In genomic region chr1:172252296-172252695, GRCh38 we compare ENCODE assay signal across 30 cellular contexts.
"Had no signal": no experiment of that assay in that cellular context is flagged by ENCODE, and none has a peak within 500 bp of the region (broad histone marks: within the 10 kb centered on the region; RNA-seq: fewer than 3 reads in every experiment).

No MANE protein-coding gene starts in this region.

- H3K36me3 ChIP-seq: adrenal gland had no signal

- H3K27me3 Mint-ChIP-seq: activated CD4-positive, alpha-beta memory T cell treated with anti-CD3 and anti-CD28 coated beads for 36 hours; activated CD4-positive, alpha-beta T cell treated with anti-CD3 and anti-CD28 coated beads for 36 hours had no signal

- ATAC-seq: activated CD4-positive, alpha-beta T cell treated with anti-CD3 and anti-CD28 coated beads for 36 hours; activated CD4-positive, CD25-positive, alpha-beta regulatory T cell treated with anti-CD3 and anti-CD28 coated beads, Interleukin-2, amount 50 U/mL, for 24 hours; activated naive CD4-positive, alpha-beta T cell treated with anti-CD3 and anti-CD28 coated beads, Interleukin-2, amount 50 U/mL, for 72 hours; activated T-cell treated with anti-CD3 and anti-CD28 coated beads, Interleukin-2, amount 50 U/mL, for 4 hours; body of pancreas; WTC11 had no signal

- H3K4me3 ChIP-seq: adrenal gland, body of pancreas, PC-9 had no signal

- H3K4me3 Mint-ChIP-seq: activated CD4-positive, alpha-beta memory T cell treated with anti-CD3 and anti-CD28 coated beads for 36 hours; activated CD4-positive, alpha-beta T cell treated with anti-CD3 and anti-CD28 coated beads for 36 hours; activated naive CD4-positive, alpha-beta T cell treated with anti-CD3 and anti-CD28 coated beads for 36 hours; activated T-cell treated with anti-CD3 and anti-CD28 coated beads, Interleukin-2, amount 50 U/mL, for 4 hours; activated T-helper 1 cell treated with anti-CD3 and anti-CD28 coated beads, Interleukin-12 subunit alpha, Interleukin-12 subunit beta, Interleukin-2, Interleukin-4 antibody, amounts not matched to agents 30 ng/mL and 10 ng/mL and 1 ng/mL, durations not matched to agents 14 hours and 24 hours and 36 hours; WTC11 had no signal

- H3K36me3 Mint-ChIP-seq: activated CD4-positive, alpha-beta memory T cell treated with anti-CD3 and anti-CD28 coated beads for 36 hours; WTC11 had no signal

- H3K9me3 Mint-ChIP-seq: activated CD4-positive, alpha-beta memory T cell treated with anti-CD3 and anti-CD28 coated beads for 36 hours; activated naive CD4-positive, alpha-beta T cell treated with anti-CD3 and anti-CD28 coated beads for 36 hours; activated T-cell treated with anti-CD3 and anti-CD28 coated beads, Interleukin-2, amount 50 U/mL, for 4 hours; WTC11 had no signal

- H3K9me3 ChIP-seq: adrenal gland, body of pancreas had no signal

- H3K27ac ChIP-seq: adrenal gland, body of pancreas, KMS-11, PC-9 had no signal

- H3K27ac Mint-ChIP-seq: activated CD4-positive, alpha-beta memory T cell treated with anti-CD3 and anti-CD28 coated beads for 36 hours; activated CD4-positive, alpha-beta T cell treated with anti-CD3 and anti-CD28 coated beads for 36 hours; activated naive CD4-positive, alpha-beta T cell treated with anti-CD3 and anti-CD28 coated beads for 36 hours; activated naive CD4-positive, alpha-beta T cell treated with anti-CD3 and anti-CD28 coated beads, Interleukin-2, amount 50 U/mL, for 72 hours; activated T-helper 1 cell treated with anti-CD3 and anti-CD28 coated beads, Interleukin-12 subunit alpha, Interleukin-12 subunit beta, Interleukin-2, Interleukin-4 antibody, amounts not matched to agents 30 ng/mL and 10 ng/mL and 1 ng/mL, durations not matched to agents 14 hours and 24 hours and 36 hours; WTC11 had no signal

- H3K27me3 ChIP-seq: adrenal gland, body of pancreas had no signal

- DNase-seq: activated CD4-positive, alpha-beta memory T cell treated with anti-CD3 and anti-CD28 coated beads for 36 hours; activated CD4-positive, alpha-beta T cell treated with anti-CD3 and anti-CD28 coated beads for 36 hours; activated CD4-positive, alpha-beta T cell treated with anti-CD3 and anti-CD28 coated beads, Interleukin-2, amount 50 U/mL, for 1 hour; activated CD8-positive, alpha-beta memory T cell treated with anti-CD3 and anti-CD28 coated beads, Interleukin-2, amount 50 U/mL, for 4 hours; activated gamma-delta T cell treated with Interleukin-2 at 50 U/mL for 16 hours; activated naive CD4-positive, alpha-beta T cell treated with anti-CD3 and anti-CD28 coated beads for 36 hours; activated T-cell treated with anti-CD3 and anti-CD28 coated beads for 4 hours; activated T-cell treated with anti-CD3 and anti-CD28 coated beads, Interleukin-2, amount 50 U/mL, for 4 hours; adrenal gland; body of pancreas; MM.1S; MV-4-11; NCI-H1092; NCI-H1417; NCI-H146; NCI-H187; NCI-H2029 treated with DMSO at 0.1 percent for 48 hours; NCI-H2107; NCI-H2171; NCI-H510A; NCI-H526; NCI-H748 treated with DMSO at 0.1 percent for 48 hours; PC-9; Right ventricle myocardium superior; T1000 had no signal
